ENCODE assay signal across 1 cellular context in genomic region chr19:14515501-14516047, GRCh38.
TF ChIP-seq lines count a peak whose summit lies in the region.

No MANE protein-coding gene starts in this region.

TF ChIP-seq in SK-N-SH, 30 proteins besides CTCF, POLR2A, EP300 and RAD21 (continued from another document):
- TF ChIP-seq, protein P1, sequence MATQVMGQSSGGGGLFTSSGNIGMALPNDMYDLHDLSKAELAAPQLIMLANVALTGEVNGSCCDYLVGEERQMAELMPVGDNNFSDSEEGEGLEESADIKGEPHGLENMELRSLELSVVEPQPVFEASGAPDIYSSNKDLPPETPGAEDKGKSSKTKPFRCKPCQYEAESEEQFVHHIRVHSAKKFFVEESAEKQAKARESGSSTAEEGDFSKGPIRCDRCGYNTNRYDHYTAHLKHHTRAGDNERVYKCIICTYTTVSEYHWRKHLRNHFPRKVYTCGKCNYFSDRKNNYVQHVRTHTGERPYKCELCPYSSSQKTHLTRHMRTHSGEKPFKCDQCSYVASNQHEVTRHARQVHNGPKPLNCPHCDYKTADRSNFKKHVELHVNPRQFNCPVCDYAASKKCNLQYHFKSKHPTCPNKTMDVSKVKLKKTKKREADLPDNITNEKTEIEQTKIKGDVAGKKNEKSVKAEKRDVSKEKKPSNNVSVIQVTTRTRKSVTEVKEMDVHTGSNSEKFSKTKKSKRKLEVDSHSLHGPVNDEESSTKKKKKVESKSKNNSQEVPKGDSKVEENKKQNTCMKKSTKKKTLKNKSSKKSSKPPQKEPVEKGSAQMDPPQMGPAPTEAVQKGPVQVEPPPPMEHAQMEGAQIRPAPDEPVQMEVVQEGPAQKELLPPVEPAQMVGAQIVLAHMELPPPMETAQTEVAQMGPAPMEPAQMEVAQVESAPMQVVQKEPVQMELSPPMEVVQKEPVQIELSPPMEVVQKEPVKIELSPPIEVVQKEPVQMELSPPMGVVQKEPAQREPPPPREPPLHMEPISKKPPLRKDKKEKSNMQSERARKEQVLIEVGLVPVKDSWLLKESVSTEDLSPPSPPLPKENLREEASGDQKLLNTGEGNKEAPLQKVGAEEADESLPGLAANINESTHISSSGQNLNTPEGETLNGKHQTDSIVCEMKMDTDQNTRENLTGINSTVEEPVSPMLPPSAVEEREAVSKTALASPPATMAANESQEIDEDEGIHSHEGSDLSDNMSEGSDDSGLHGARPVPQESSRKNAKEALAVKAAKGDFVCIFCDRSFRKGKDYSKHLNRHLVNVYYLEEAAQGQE (IDR thresholded peaks at IDR 0.05; ENCODE audit: low read depth, low read length), result no peak
- no peak for TF ChIP-seq RFX5 (IDR thresholded peaks at IDR 0.05; ENCODE audit: low read length)
- TF ChIP-seq EZH2phosphoT487 (IDR thresholded peaks at IDR 0.05; ENCODE audit: borderline replicate concordance, low read depth), result no peak
- TF ChIP-seq, protein P2, sequence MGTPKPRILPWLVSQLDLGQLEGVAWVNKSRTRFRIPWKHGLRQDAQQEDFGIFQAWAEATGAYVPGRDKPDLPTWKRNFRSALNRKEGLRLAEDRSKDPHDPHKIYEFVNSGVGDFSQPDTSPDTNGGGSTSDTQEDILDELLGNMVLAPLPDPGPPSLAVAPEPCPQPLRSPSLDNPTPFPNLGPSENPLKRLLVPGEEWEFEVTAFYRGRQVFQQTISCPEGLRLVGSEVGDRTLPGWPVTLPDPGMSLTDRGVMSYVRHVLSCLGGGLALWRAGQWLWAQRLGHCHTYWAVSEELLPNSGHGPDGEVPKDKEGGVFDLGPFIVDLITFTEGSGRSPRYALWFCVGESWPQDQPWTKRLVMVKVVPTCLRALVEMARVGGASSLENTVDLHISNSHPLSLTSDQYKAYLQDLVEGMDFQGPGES (IDR thresholded peaks at IDR 0.05; ENCODE audit: low read depth, low read length), result no peak
- TF ChIP-seq NRF1 (IDR thresholded peaks at IDR 0.05; ENCODE audit: low read depth, low read length), result no peak
- no peak for TF ChIP-seq TEAD4 (IDR thresholded peaks at IDR 0.05; ENCODE audit: borderline replicate concordance, insufficient read depth)
